Comparison of ENCODE assay signal across 37 cellular contexts in genomic region chrX:113986427-113986826, GRCh38.
"Had no signal": no experiment of that assay in that cellular context is flagged by ENCODE, and none has a peak within 500 bp of the region (broad histone marks: within the 10 kb centered on the region; RNA-seq: fewer than 3 reads in every experiment).

No MANE protein-coding gene starts in this region.

- H3K4me1 Mint-ChIP-seq: activated CD4-positive, alpha-beta T cell treated with anti-CD3 and anti-CD28 coated beads, Interleukin-2, amount 10 ng/mL, durations not matched to agents 24 days and 14 days; activated naive CD8-positive, alpha-beta T cell treated with anti-CD3 and anti-CD28 coated beads for 36 hours; activated T-helper 17 cell treated with anti-CD3 and anti-CD28 coated beads, Interleukin-2, amount 50 U/mL, for 72 hours; central memory CD8-positive, alpha-beta T cell had no signal

- H3K9me3 Mint-ChIP-seq: activated B cell treated with CpG ODN at 0.5 μM for 24 hours; activated CD4-positive, alpha-beta memory T cell treated with anti-CD3 and anti-CD28 coated beads for 36 hours; activated CD8-positive, alpha-beta T cell treated with anti-CD3 and anti-CD28 coated beads for 36 hours; activated naive CD4-positive, alpha-beta T cell treated with anti-CD3 and anti-CD28 coated beads for 36 hours; activated naive CD4-positive, alpha-beta T cell treated with anti-CD3 and anti-CD28 coated beads, Interleukin-2, amount 50 U/mL, for 72 hours; activated naive CD8-positive, alpha-beta T cell treated with anti-CD3 and anti-CD28 coated beads for 36 hours; activated T-cell treated with anti-CD3 and anti-CD28 coated beads, Interleukin-2, amount 50 U/mL, for 4 hours; activated T-helper 1 cell treated with anti-CD3 and anti-CD28 coated beads, Interleukin-12 subunit alpha, Interleukin-12 subunit beta, Interleukin-2, Interleukin-4 antibody, amounts not matched to agents 30 ng/mL and 10 ng/mL and 1 ng/mL, durations not matched to agents 14 hours and 24 hours and 36 hours; T-helper 1 cell treated with Interleukin-12 subunit alpha and Interleukin-12 subunit beta and Interleukin-4 antibody, amounts not matched to agents 30 μg/mL and 1 μg/mL, for 36 hours; T-helper 2 cell treated with Interferon-gamma antibody and Interleukin-4, amounts not matched to agents 5 μg/mL and 100 μg/mL, for 36 hours had no signal

- H3K9me3 ChIP-seq: adrenal gland had no signal

- ATAC-seq: activated CD8-positive, alpha-beta T cell treated with anti-CD3 and anti-CD28 coated beads for 36 hours; activated naive CD4-positive, alpha-beta T cell treated with anti-CD3 and anti-CD28 coated beads, Interleukin-2, amount 50 U/mL, for 72 hours; activated T-cell treated with anti-CD3 and anti-CD28 coated beads, Interleukin-2, amount 50 U/mL, for 4 hours; activated T-cell treated with anti-CD3 and anti-CD28 coated beads, Interleukin-2, amount 50 U/mL, for 72 hours; activated T-helper 17 cell treated with anti-CD3 and anti-CD28 coated beads, Interleukin-2, amount 50 U/mL, for 72 hours had no signal

- H3K4me1 ChIP-seq: adrenal gland had no signal

- H3K4me3 Mint-ChIP-seq: activated B cell treated with CpG ODN at 0.5 μM for 24 hours; activated CD4-positive, alpha-beta memory T cell treated with anti-CD3 and anti-CD28 coated beads for 36 hours; activated CD4-positive, alpha-beta T cell treated with anti-CD3 and anti-CD28 coated beads, Interleukin-2, amount 10 ng/mL, durations not matched to agents 24 days and 14 days; activated CD8-positive, alpha-beta T cell treated with anti-CD3 and anti-CD28 coated beads for 36 hours; activated naive CD4-positive, alpha-beta T cell treated with anti-CD3 and anti-CD28 coated beads for 36 hours; activated naive CD8-positive, alpha-beta T cell treated with anti-CD3 and anti-CD28 coated beads for 36 hours; activated T-cell treated with anti-CD3 and anti-CD28 coated beads, Interleukin-2, amount 50 U/mL, for 4 hours; activated T-cell treated with anti-CD3 and anti-CD28 coated beads, Interleukin-2, amount 50 U/mL, for 72 hours; activated T-helper 1 cell treated with anti-CD3 and anti-CD28 coated beads, Interleukin-12 subunit alpha, Interleukin-12 subunit beta, Interleukin-2, Interleukin-4 antibody, amounts not matched to agents 30 ng/mL and 10 ng/mL and 1 ng/mL, durations not matched to agents 14 hours and 24 hours and 36 hours; activated T-helper 17 cell treated with anti-CD3 and anti-CD28 coated beads, Interleukin-2, amount 50 U/mL, for 72 hours; brain; central memory CD8-positive, alpha-beta T cell; T-helper 1 cell treated with Interleukin-12 subunit alpha and Interleukin-12 subunit beta and Interleukin-4 antibody, amounts not matched to agents 30 μg/mL and 1 μg/mL, for 36 hours; T-helper 2 cell treated with Interferon-gamma antibody and Interleukin-4, amounts not matched to agents 5 μg/mL and 100 μg/mL, for 36 hours had no signal

- FAIRE-seq: bronchial epithelial cell, TTC549 had no signal

- DNase-seq: activated B cell treated with CpG ODN at 0.5 μM for 24 hours; activated CD4-positive, alpha-beta memory T cell treated with anti-CD3 and anti-CD28 coated beads for 36 hours; activated CD4-positive, alpha-beta T cell treated with anti-CD3 and anti-CD28 coated beads for 4 hours; activated CD4-positive, alpha-beta T cell treated with anti-CD3 and anti-CD28 coated beads, Interleukin-2, amount 10 ng/mL, durations not matched to agents 24 days and 14 days; activated CD4-positive, alpha-beta T cell treated with anti-CD3 and anti-CD28 coated beads, Interleukin-2, amount 50 U/mL, for 1 hour; activated CD4-positive, alpha-beta T cell treated with anti-CD3 and anti-CD28 coated beads, Interleukin-2, amount 50 U/mL, for 4 hours; activated CD4-positive, CD25-positive, alpha-beta regulatory T cell treated with anti-CD3 and anti-CD28 coated beads, Interleukin-2, amount 50 U/mL, for 72 hours; activated CD8-positive, alpha-beta memory T cell treated with anti-CD3 and anti-CD28 coated beads, Interleukin-2, amount 50 U/mL, for 4 hours; activated CD8-positive, alpha-beta T cell treated with anti-CD3 and anti-CD28 coated beads for 36 hours; activated effector memory CD4-positive, alpha-beta T cell treated with anti-CD3 and anti-CD28 coated beads, Interleukin-2, amount 50 U/mL, for 16 hours; activated gamma-delta T cell treated with Interleukin-2 at 50 U/mL for 16 hours; activated naive CD4-positive, alpha-beta T cell; activated naive CD4-positive, alpha-beta T cell treated with anti-CD3 and anti-CD28 coated beads for 36 hours; activated naive CD4-positive, alpha-beta T cell treated with anti-CD3 and anti-CD28 coated beads, Interleukin-2, amount 50 U/mL, for 16 hours; activated naive CD8-positive, alpha-beta T cell treated with anti-CD3 and anti-CD28 coated beads for 36 hours; activated T-cell treated with anti-CD3 and anti-CD28 coated beads for 4 hours; activated T-cell treated with anti-CD3 and anti-CD28 coated beads, Interleukin-2, amount 50 U/mL, for 1 hour; activated T-cell treated with anti-CD3 and anti-CD28 coated beads, Interleukin-2, amount 50 U/mL, for 4 hours; activated T-cell treated with anti-CD3 and anti-CD28 coated beads, Interleukin-2, amount 50 U/mL, for 72 hours; adrenal gland; amniotic stem cell; aorta; caudate nucleus; cerebellar nuclear complex; T-helper 2 cell; T-helper 9 cell had no signal

- H3K27me3 Mint-ChIP-seq: activated B cell treated with CpG ODN at 0.5 μM for 24 hours; activated CD4-positive, alpha-beta memory T cell treated with anti-CD3 and anti-CD28 coated beads for 36 hours; activated CD4-positive, alpha-beta T cell treated with anti-CD3 and anti-CD28 coated beads, Interleukin-2, amount 10 ng/mL, durations not matched to agents 24 days and 14 days; activated CD8-positive, alpha-beta T cell treated with anti-CD3 and anti-CD28 coated beads for 36 hours; activated naive CD8-positive, alpha-beta T cell treated with anti-CD3 and anti-CD28 coated beads for 36 hours; activated T-helper 17 cell treated with anti-CD3 and anti-CD28 coated beads, Interleukin-2, amount 50 U/mL, for 72 hours; brain; central memory CD8-positive, alpha-beta T cell had no signal

- H3K4me3 ChIP-seq: adrenal gland, cardiac muscle cell had no signal

- H3K36me3 Mint-ChIP-seq: activated CD4-positive, alpha-beta memory T cell treated with anti-CD3 and anti-CD28 coated beads for 36 hours; activated naive CD4-positive, alpha-beta T cell treated with anti-CD3 and anti-CD28 coated beads, Interleukin-2, amount 50 U/mL, for 72 hours; activated naive CD8-positive, alpha-beta T cell treated with anti-CD3 and anti-CD28 coated beads for 36 hours; brain had no signal

- H3K27ac Mint-ChIP-seq: activated B cell treated with CpG ODN at 0.5 μM for 24 hours; activated CD4-positive, alpha-beta memory T cell treated with anti-CD3 and anti-CD28 coated beads for 36 hours; activated CD4-positive, alpha-beta T cell treated with anti-CD3 and anti-CD28 coated beads, Interleukin-2, amount 10 ng/mL, durations not matched to agents 24 days and 14 days; activated CD8-positive, alpha-beta T cell treated with anti-CD3 and anti-CD28 coated beads for 36 hours; activated naive CD4-positive, alpha-beta T cell treated with anti-CD3 and anti-CD28 coated beads for 36 hours; activated naive CD4-positive, alpha-beta T cell treated with anti-CD3 and anti-CD28 coated beads, Interleukin-2, amount 50 U/mL, for 72 hours; activated naive CD8-positive, alpha-beta T cell treated with anti-CD3 and anti-CD28 coated beads for 36 hours; activated T-cell treated with anti-CD3 and anti-CD28 coated beads, Interleukin-2, amount 50 U/mL, for 72 hours; activated T-helper 1 cell treated with anti-CD3 and anti-CD28 coated beads, Interleukin-12 subunit alpha, Interleukin-12 subunit beta, Interleukin-2, Interleukin-4 antibody, amounts not matched to agents 30 ng/mL and 10 ng/mL and 1 ng/mL, durations not matched to agents 14 hours and 24 hours and 36 hours; activated T-helper 17 cell treated with anti-CD3 and anti-CD28 coated beads, Interleukin-2, amount 50 U/mL, for 72 hours; brain; T-helper 1 cell treated with Interleukin-12 subunit alpha and Interleukin-12 subunit beta and Interleukin-4 antibody, amounts not matched to agents 30 μg/mL and 1 μg/mL, for 36 hours; T-helper 2 cell treated with Interferon-gamma antibody and Interleukin-4, amounts not matched to agents 5 μg/mL and 100 μg/mL, for 36 hours had no signal

- H3K36me3 ChIP-seq: adrenal gland, cardiac muscle cell had no signal

- H3K27ac ChIP-seq: adrenal gland, cardiac muscle cell, VCaP had no signal

- H3K27me3 ChIP-seq: adrenal gland, cardiac muscle cell had no signal
